8 cellular contexts compared by ENCODE assay signal in the genomic region with DNA sequence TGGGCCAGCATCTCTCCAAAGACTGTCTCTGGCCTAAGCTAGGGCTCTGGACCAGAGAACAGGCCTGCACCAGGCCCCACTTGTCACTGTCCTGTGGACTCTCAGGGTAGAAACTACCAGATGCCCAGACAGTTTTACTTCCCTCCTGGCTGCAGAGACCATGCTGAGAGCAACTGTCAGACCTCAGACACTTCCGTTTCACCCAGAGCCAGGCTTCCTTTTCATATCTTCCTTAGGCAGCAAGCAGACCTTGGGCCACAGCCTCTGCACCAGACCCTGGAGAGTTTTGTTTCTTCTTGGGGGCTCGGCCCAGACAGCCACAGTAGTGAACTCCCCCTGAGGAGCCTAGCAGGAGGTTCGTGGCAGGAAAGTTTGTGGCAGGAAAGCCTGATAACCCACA. TPM values are rescaled to one million over a fixed set of nuclear protein-coding genes. Genes with fewer than 3 reads are reported as not detected.
A peak's percentile ranks its signal among the peaks of the same experiment; 100 is the strongest.
DNase-seq lines count a peak whose midpoint lies in the region; ATAC-seq and TF ChIP-seq lines count a peak whose summit lies in the region.

No MANE protein-coding gene starts in this region.

- peaks cover 65% of the 10 kb centered on the region for H3K4me1 Mint-ChIP-seq in chondrocyte (ENCODE audit: low read depth)

- no peak for TF ChIP-seq CTCF in chondrocyte (IDR thresholded peaks at IDR 0.05)
- no peak for TF ChIP-seq CTCF in transverse colon (IDR thresholded peaks at IDR 0.05)

- no peaks in the 10 kb centered on the region for H3K36me3 Mint-ChIP-seq in chondrocyte (ENCODE audit: low read depth)

- DNase-seq in NAMALWA (ENCODE audit: low spot score), result peak; percentile 82
- peak; percentile 38 for DNase-seq in chondrocyte (ENCODE audit: low spot score)
- peak; percentile 67 for DNase-seq in transverse colon
- no peak for DNase-seq in iPS-NIHi11 (ENCODE audit: low spot score)
- DNase-seq in stimulated activated CD4-positive, alpha-beta T cell treated with anti-CD3 and anti-CD28 coated beads, Interleukin-12 subunit alpha, Interleukin-12 subunit beta, amount 100 ng/mL, for 4 hours, result no peak
- DNase-seq in NCI-H2107 treated with DMSO at 0.1 percent for 48 hours (lab: John Stamatoyannopoulos, UW; ENCODE audit: unreplicated experiment), result no peak

- H3K4me3 Mint-ChIP-seq in chondrocyte (ENCODE audit: unreplicated experiment), result no peak overlapping the region

- H3K4me3 ChIP-seq in transverse colon, result no peak overlapping the region

- H3K4me1 ChIP-seq in transverse colon, result peaks cover 0 to 33% (median 19%) of the 10 kb centered on the region in 4 donors

- no peak overlapping the region for H3K27ac Mint-ChIP-seq in chondrocyte (ENCODE audit: unreplicated experiment)

- H3K36me3 ChIP-seq in transverse colon, result no peaks in the 10 kb centered on the region

- no peaks in the 10 kb centered on the region for H3K27me3 ChIP-seq in transverse colon

- in situ Hi-C loops in transverse colon (cut with MboI; ENCODE audit: low pct_ligation_motif_present in 1 of 4, low pct_unique_long_range_greater_than_20kb in 1 of 4, low sequenced_read_pairs in 3 of 4), result no loop called here

- 64% methylated on average over 3 of the region's 3 CpGs; no CpG with 5 or more reads in 1 of the 2 donors for WGBS in transverse colon (ENCODE audit: low coverage in 1 of 2), 2 donors

- no peaks in the 10 kb centered on the region for H3K9me3 ChIP-seq in transverse colon

- peak; percentile 31 for ATAC-seq in GM18520 (IDR thresholded peaks at IDR 0.05; ENCODE audit: unreplicated experiment)
- peak; percentile 52 for ATAC-seq in GM21825 (IDR thresholded peaks at IDR 0.05; ENCODE audit: unreplicated experiment)

- intact Hi-C loops in transverse colon (cut with DNase I; ENCODE audit: low total_unique reads), result no loop called here

- peak overlapping the region; percentile 39 to 81 (median 60) for H3K27ac ChIP-seq in transverse colon

- TF ChIP-seq POLR2A in transverse colon (IDR thresholded peaks at IDR 0.05), result no peak

- TF ChIP-seq EP300 in transverse colon (IDR thresholded peaks at IDR 0.05; ENCODE audit: low read depth), result no peak

- H3K27me3 Mint-ChIP-seq in chondrocyte (ENCODE audit: low read depth), result no peaks in the 10 kb centered on the region

- no peaks in the 10 kb centered on the region for H3K9me3 Mint-ChIP-seq in chondrocyte (ENCODE audit: low read depth)

RNA-seq across cellular contexts. Expression of gene FCHSD2, which starts 12.1 kb away (rescaled TPM):
- total RNA-seq in chondrocyte (38.7 to 69.5 TPM (median 66.8 TPM) in 3 replicates), transverse colon (10 to 100 TPM in 3 of 4 donors, 1 to 10 TPM in 1; 9.1 to 15.9 (median 15.0) TPM)

Comparison
In these comparisons a context has a peak if more than half of its experiments do, and no peak if none do; other contexts are left out.
1. DNase-seq: peak in NAMALWA (single experiment), chondrocyte (single experiment) and transverse colon (single experiment); none in iPS-NIHi11 (single experiment), stimulated activated CD4-positive, alpha-beta T cell treated with anti-CD3 and anti-CD28 coated beads, Interleukin-12 subunit alpha, Interleukin-12 subunit beta, amount 100 ng/mL, for 4 hours (single experiment) and NCI-H2107 treated with DMSO at 0.1 percent for 48 hours (single experiment).